ENCODE assay signal across 10 cellular contexts in the genomic region with DNA sequence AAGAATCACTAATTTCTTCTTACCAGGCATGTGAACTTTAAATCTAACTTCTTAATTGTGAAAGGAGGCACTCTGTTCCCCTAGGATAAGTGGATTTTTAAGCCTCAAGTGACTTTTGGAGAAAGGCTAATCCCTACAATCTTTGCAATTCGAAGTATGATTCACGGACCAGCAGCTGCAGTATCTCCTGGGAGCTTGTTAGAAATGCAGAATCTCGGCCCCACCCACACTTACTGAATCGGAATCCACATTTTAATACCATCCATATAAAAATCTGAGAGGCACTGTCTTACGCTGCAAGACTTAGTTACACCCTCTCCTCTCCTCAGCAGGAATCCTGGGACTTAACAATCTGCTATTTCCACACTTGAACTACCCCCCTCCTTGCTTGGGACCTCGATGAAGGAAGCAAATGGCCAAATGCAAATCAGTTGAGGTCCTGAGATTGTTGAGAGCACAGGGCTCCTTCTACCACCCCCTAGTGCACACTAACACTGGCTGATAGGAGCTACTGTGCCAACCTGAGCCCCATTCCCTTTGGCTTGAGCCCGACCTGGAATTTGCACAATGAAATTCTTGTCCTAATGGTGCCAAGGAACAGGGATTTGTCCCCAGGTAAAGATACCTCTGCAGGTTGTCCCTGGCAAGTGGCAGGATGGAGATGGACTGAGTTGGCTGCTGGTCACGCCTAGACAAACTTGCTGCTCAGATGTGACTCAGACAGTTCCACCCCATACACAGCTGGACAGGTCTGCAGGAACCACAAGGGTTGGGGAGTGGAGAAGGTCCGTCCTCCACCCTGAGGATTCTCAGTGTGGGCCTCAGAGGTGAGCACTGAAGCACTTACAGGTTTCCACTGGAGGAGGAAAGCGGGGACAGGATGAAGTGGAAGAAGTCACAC. TPM values are rescaled to one million over a fixed set of nuclear protein-coding genes. Genes with fewer than 3 reads are reported as not detected.
A peak's percentile ranks its signal among the peaks of the same experiment; 100 is the strongest.
DNase-seq lines count a peak whose midpoint lies in the region; ATAC-seq and TF ChIP-seq lines count a peak whose summit lies in the region.
"Had no signal": no experiment of that assay in that cellular context is flagged by ENCODE, and none has a peak within 500 bp of the region (broad histone marks: within the 10 kb centered on the region; RNA-seq: fewer than 3 reads in every experiment).

No MANE protein-coding gene starts in this region.

- peak; percentile 20 for DNase-seq in NCI-H524 treated with DMSO at 0.1 percent for 48 hours (lab: John Stamatoyannopoulos, UW)
- DNase-seq in fibroblast of the aortic adventitia (ENCODE audit: low read depth), result peak; percentile 90
- no peak for DNase-seq in NCI-H2081 (lab: John Stamatoyannopoulos, UW)
- no peak for DNase-seq in SIG-M5 treated with dmso at 0.1 percent for 504 hours (lab: John Stamatoyannopoulos, UW; ENCODE audit: unreplicated experiment)
- DNase-seq in effector CD4-positive, alpha-beta T cell, result no peak
- DNase-seq: SIG-M5 had no signal

- peak; percentile 55 for ATAC-seq in GM18502 (IDR thresholded peaks at IDR 0.05; ENCODE audit: poor library complexity, unreplicated experiment)
- no peak for ATAC-seq in GM18873 (IDR thresholded peaks at IDR 0.05; ENCODE audit: low FRiP score, unreplicated experiment)
- ATAC-seq: activated T-helper 17 cell treated with anti-CD3 and anti-CD28 coated beads, Interleukin-2, amount 50 U/mL, for 72 hours had no signal

- peak overlapping the region; percentile 31 for H3K4me3 ChIP-seq in fibroblast of the aortic adventitia (ENCODE audit: low read depth, low read length)
- H3K4me3 ChIP-seq in skeletal muscle satellite cell (ENCODE audit: low read length), result peak overlapping the region; percentile 47

- H3K36me3 ChIP-seq in skeletal muscle satellite cell (ENCODE audit: insufficient read depth, low read length), result peaks cover 61% of the 10 kb centered on the region

- H3K9ac ChIP-seq in skeletal muscle satellite cell (ENCODE audit: low read depth, low read length), result peak overlapping the region; percentile 60

- no peak for TF ChIP-seq CTCF in fibroblast of the aortic adventitia (IDR thresholded peaks at IDR 0.05; ENCODE audit: insufficient read depth, low read length)

- peaks cover 53% of the 10 kb centered on the region for H3K4me1 ChIP-seq in skeletal muscle satellite cell (ENCODE audit: control insufficient read depth, insufficient read depth, low read length)

- H3K9me3 ChIP-seq in skeletal muscle satellite cell (replicated peaks; ENCODE audit: low read length), result no peaks in the 10 kb centered on the region

- peak overlapping the region; percentile 68 for H3K4me2 ChIP-seq in skeletal muscle satellite cell (ENCODE audit: low read length)

- no peaks in the 10 kb centered on the region for H3K27me3 ChIP-seq in skeletal muscle satellite cell (ENCODE audit: control insufficient read depth, insufficient read depth, low read length)

RNA-seq across cellular contexts. Expression of a gene that starts 20.8 kb away (rescaled TPM):
- 6.2 and 15.7 TPM in 2 replicates for total RNA-seq in fibroblast of the aortic adventitia (ENCODE audit: low replicate concordance)
- 28.4 and 31.9 TPM in 2 replicates for total RNA-seq in skeletal muscle satellite cell (2012; rRNA removed)

RNA-seq across cellular contexts. Expression of a gene that starts 36.2 kb away (rescaled TPM):
- total RNA-seq in fibroblast of the aortic adventitia (ENCODE audit: low replicate concordance), result 0.36 and 0.98 TPM in 2 replicates
- total RNA-seq in skeletal muscle satellite cell (2012; rRNA removed), result 0.51 and 0.66 TPM in 2 replicates

RNA-seq across cellular contexts. Expression of a gene that starts 48.5 kb away (rescaled TPM):
- total RNA-seq in fibroblast of the aortic adventitia (ENCODE audit: low replicate concordance), result 3.4 and 8.9 TPM in 2 replicates
- 0.66 and 1.8 TPM in 2 replicates for total RNA-seq in skeletal muscle satellite cell (2012; rRNA removed)

Comparison
In these comparisons a context has a peak if more than half of its experiments do, and no peak if none do; other contexts are left out.
1. DNase-seq: peak in NCI-H524 treated with DMSO at 0.1 percent for 48 hours (single experiment) and fibroblast of the aortic adventitia (single experiment); none in NCI-H2081 (0 of 2), SIG-M5 treated with dmso at 0.1 percent for 504 hours (single experiment) and effector CD4-positive, alpha-beta T cell (single experiment).